ENCODE assay signal across 16 cellular contexts in genomic region chr11:26556582-26556981, GRCh38. TPM values are rescaled to one million over a fixed set of nuclear protein-coding genes. Genes with fewer than 3 reads are reported as not detected.
DNase-seq lines count a peak whose midpoint lies in the region; ATAC-seq, FAIRE-seq and TF ChIP-seq lines count a peak whose summit lies in the region.
"Had no signal": no experiment of that assay in that cellular context is flagged by ENCODE, and none has a peak within 500 bp of the region (broad histone marks: within the 10 kb centered on the region; RNA-seq: fewer than 3 reads in every experiment).

No MANE protein-coding gene starts in this region.

- POLR2A ChIA-PET in GM12878 (lab: Charles Lee) = interaction anchor here (0.5 to 1.3 kb wide), 4 partner anchors 24 to 118 kb away, joined by 3 read pairs; no protein-coding TSS in a partner anchor

- CTCF ChIA-PET in GM12878 (lab: Yijun Ruan, JAX) = interaction anchor here (0.8 to 2.9 kb wide), 8 partner anchors 10 to 93 kb away, joined by 3 to 13 read pairs (median 4); no protein-coding TSS in a partner anchor

- no peaks in the 10 kb centered on the region for H3K9me3 ChIP-seq in GM12878 (replicated peaks; ENCODE audit: control insufficient read depth, insufficient read depth, low read length)
- H3K9me3 ChIP-seq in left lung = no peaks in the 10 kb centered on the region
- H3K9me3 ChIP-seq in upper lobe of right lung = no peaks in the 10 kb centered on the region
- H3K9me3 ChIP-seq in left ventricle myocardium inferior (replicated peaks) = no peaks in the 10 kb centered on the region
- H3K9me3 ChIP-seq in effector memory CD4-positive, alpha-beta T cell (ENCODE audit: control insufficient read depth, low read length) = no peaks in the 10 kb centered on the region
- H3K9me3 ChIP-seq: BE2C had no signal

- peak; percentile 85 for ATAC-seq in GM12878
- ATAC-seq in left lung = peak; percentile 92
- peak; percentile 86 for ATAC-seq in upper lobe of right lung

- H3K27ac ChIP-seq in GM12878 (ENCODE audit: control insufficient read depth, insufficient read depth) (no peak overlapping the region), left lung (no peak overlapping the region), upper lobe of right lung (no peak overlapping the region), left ventricle myocardium inferior (replicated peaks) (no peak overlapping the region)
- H3K27ac ChIP-seq in effector memory CD4-positive, alpha-beta T cell (ENCODE audit: insufficient read depth, low read length, poor library complexity, severe bottlenecking) = no peak overlapping the region

- H3K4me1 ChIP-seq in GM12878 (ENCODE audit: control insufficient read depth, insufficient read depth, low read length) (no peaks in the 10 kb centered on the region), left lung (no peaks in the 10 kb centered on the region), upper lobe of right lung (peaks cover 7% of the 10 kb centered on the region), left ventricle myocardium inferior (no peaks in the 10 kb centered on the region)
- no peaks in the 10 kb centered on the region for H3K4me1 ChIP-seq in effector memory CD4-positive, alpha-beta T cell (ENCODE audit: control insufficient read depth, insufficient read depth, low read length, poor library complexity, severe bottlenecking)
- H3K4me1 ChIP-seq: BE2C had no signal

- H4K20me1 ChIP-seq in GM12878 (ENCODE audit: control insufficient read depth, insufficient read depth) = no peaks in the 10 kb centered on the region

- no TSS peak for BruUV-seq in GM12878 (replicated peaks; lab: Mats Ljungman, UMichigan)

- DNase-seq in HT-29 (ENCODE audit: low spot score) (peak; percentile 77), GM12878 (ENCODE audit: low read depth, low spot score) (no peak), left lung (no peak), upper lobe of right lung (no peak), left ventricle myocardium inferior (no peak), GM10266 (ENCODE audit: extremely low spot score) (no peak)
- DNase-seq in effector memory CD4-positive, alpha-beta T cell = no peak
- DNase-seq: BE2C; CD4-positive, alpha-beta memory T cell; GF-D8; NCI-H1048; NCI-H345; NCI-H526 treated with DMSO at 0.1 percent for 48 hours had no signal

- H3K4me2 ChIP-seq in GM12878 (ENCODE audit: control insufficient read depth, insufficient read depth) = no peak overlapping the region

- H2AFZ ChIP-seq in GM12878 (ENCODE audit: control insufficient read depth, low read depth, low read length) = no peak overlapping the region

- in situ Hi-C loops in GM12878 (cut with MboI) = loop anchor here (10.0 kb wide), 1 partner anchor 262 kb away; no protein-coding TSS in a partner anchor

- WGBS in GM12878 (ENCODE audit: insufficient coverage, insufficient replicate concordance, low lambda C conversion rate, missing lambda C conversion rate) = 31% methylated on average over 1 of the region's 1 CpG

- no peak for TF ChIP-seq EP300 in GM12878 (IDR thresholded peaks at IDR 0.05; ENCODE audit: borderline replicate concordance in 1 of 2, control insufficient read depth in 1 of 2, low read depth in 2 of 2, low read length in 2 of 2)

- TF ChIP-seq CTCF in GM12878 (IDR thresholded peaks at IDR 0.05 in 2 of 3, conservative IDR thresholded peaks at IDR 0.05 in 1 of 3; ENCODE audit: control insufficient read depth in 2 of 3, extremely low read depth in 1 of 3, insufficient read depth in 1 of 3, low read depth in 3 of 3, low read length in 3 of 3) (no peak), left lung (IDR thresholded peaks at IDR 0.05) (no peak), upper lobe of right lung (IDR thresholded peaks at IDR 0.05) (no peak), left ventricle myocardium inferior (IDR thresholded peaks at IDR 0.05; ENCODE audit: borderline replicate concordance) (no peak), GM10266 (IDR thresholded peaks at IDR 0.05; ENCODE audit: control insufficient read depth, insufficient read depth, low read depth, missing control alignments) (no peak)

- TF ChIP-seq RAD21 in GM12878 (IDR thresholded peaks at IDR 0.05; ENCODE audit: insufficient read depth, low read depth, low read length) = no peak

- H3K36me3 ChIP-seq in GM12878 (ENCODE audit: control insufficient read depth in 2 of 2, insufficient read depth in 2 of 2, low read length in 1 of 2) (no peaks in the 10 kb centered on the region), left lung (no peaks in the 10 kb centered on the region), upper lobe of right lung (no peaks in the 10 kb centered on the region), left ventricle myocardium inferior (no peaks in the 10 kb centered on the region)
- H3K36me3 ChIP-seq in effector memory CD4-positive, alpha-beta T cell (ENCODE audit: control insufficient read depth, insufficient read depth, low read length) = no peaks in the 10 kb centered on the region
- H3K36me3 ChIP-seq: BE2C had no signal

- RAD21 ChIA-PET in GM12878 (lab: Charles Lee; ENCODE audit: unreplicated experiment) = interaction anchor here (0.9 to 3.4 kb wide), 7 partner anchors 13 to 95 kb away, joined by 4 to 11 read pairs (median 5); partner anchors contain the start of gene MUC15

- no peaks in the 10 kb centered on the region for H3K27me3 ChIP-seq in GM12878 (replicated peaks in 1 of 2; ENCODE audit: control insufficient read depth in 2 of 2, insufficient read depth in 2 of 2, low read length in 1 of 2)
- H3K27me3 ChIP-seq in left lung = no peaks in the 10 kb centered on the region
- no peaks in the 10 kb centered on the region for H3K27me3 ChIP-seq in upper lobe of right lung
- H3K27me3 ChIP-seq in left ventricle myocardium inferior (ENCODE audit: low read depth) = no peaks in the 10 kb centered on the region
- no peaks in the 10 kb centered on the region for H3K27me3 ChIP-seq in effector memory CD4-positive, alpha-beta T cell (replicated peaks; ENCODE audit: control insufficient read depth, insufficient read depth, low read length, poor library complexity, severe bottlenecking)
- H3K27me3 ChIP-seq: BE2C had no signal

- no peak for TF ChIP-seq POLR2A in GM12878 (IDR thresholded peaks at IDR 0.05; ENCODE audit: low read depth, low read length)

- SMC1A ChIA-PET in GM12878 (lab: Charles Lee; ENCODE audit: uncharacterized antibody, unreplicated experiment) = interaction anchor here (0.7 to 4.2 kb wide), 17 partner anchors 11 to 94 kb away, joined by 3 to 23 read pairs (median 9); no protein-coding TSS in a partner anchor

- H3K79me2 ChIP-seq in GM12878 (ENCODE audit: control insufficient read depth, insufficient read depth, low read length) = no peaks in the 10 kb centered on the region

- H3K9ac ChIP-seq in GM12878 (ENCODE audit: control insufficient read depth, insufficient read depth, low read length) = no peak overlapping the region

- no peak for FAIRE-seq in GM12878 (lab: Jason Lieb, UNC)
- FAIRE-seq: D721Med had no signal

- intact Hi-C loops in GM12878 (cut with micrococcal nuclease; ENCODE audit: unreplicated experiment) = loop anchor here (10.0 kb wide), 1 partner anchor 222 kb away; the partner anchor contains the start of gene ANO3
- intact Hi-C loops in left lung (cut with DNase I) = no loop called here
- intact Hi-C loops in upper lobe of right lung (cut with DNase I) = no loop called here
- intact Hi-C loops in left ventricle myocardium inferior (cut with micrococcal nuclease) = no loop called here

- H3K4me3 ChIP-seq in GM12878 (no peak overlapping the region), left lung (no peak overlapping the region), upper lobe of right lung (no peak overlapping the region), left ventricle myocardium inferior (no peak overlapping the region)
- no peak overlapping the region for H3K4me3 ChIP-seq in effector memory CD4-positive, alpha-beta T cell (ENCODE audit: insufficient read depth, low read depth, low read length, poor library complexity, severe bottlenecking)

TF ChIP-seq in GM12878, 131 proteins besides CTCF, POLR2A, EP300 and RAD21 (continues in another document):
- no peak for TF ChIP-seq MAX (IDR thresholded peaks at IDR 0.05; ENCODE audit: low read depth, low read length)
- TF ChIP-seq SPI1 (IDR thresholded peaks at IDR 0.05; ENCODE audit: borderline replicate concordance, insufficient read depth, low read depth, low read length) = peak; percentile 90

RNA-seq across cellular contexts. Expression of gene MUC15, which starts 15.5 kb away (rescaled TPM):
- total RNA-seq in HT-29 (2014; rRNA removed; shearing (Covaris generic)) = 0.28 TPM in 1 of 2 replicates, not detected in the other
- 0.40 TPM in 1 of 2 replicates, not detected in the other for total RNA-seq in GM12878 (2013; cell fraction: nucleolus; rRNA removed)
- total RNA-seq in GM12878 (2014; rRNA removed) = 0.05 TPM in 1 of 2 replicates, not detected in the other
- 0.05 TPM in 1 of 2 replicates, not detected in the other for total RNA-seq in GM12878 (2014; rRNA removed; fragmentation: Illumina TruSeq; extraction: Trizol)
- 0.15 TPM in 1 of 2 replicates, not detected in the other for total RNA-seq in GM12878 (2021)
- polyA plus RNA-seq in GM12878 (2011; ENCODE audit: low read depth) = not detected
- 0.86 and 1.4 TPM in 2 replicates for polyA plus RNA-seq in GM12878 (2011; rRNA removed)
- polyA plus RNA-seq in GM12878 (2011; cell fraction: cytosol; rRNA removed) = 0.19 and 0.27 TPM in 2 replicates
- 1.5 and 2.8 TPM in 2 replicates for polyA plus RNA-seq in GM12878 (2011; cell fraction: nucleus; rRNA removed)
- polyA plus RNA-seq in GM12878 (2012) = not detected in 2 replicates
- polyA plus RNA-seq in GM12878 (2014; fragmentation: Illumina TruSeq; extraction: Trizol) = 0.03 TPM in 1 of 2 replicates, not detected in the other
- polyA plus RNA-seq in GM12878 (2014; fragmentation: Nextera tagmentation; extraction: Ambion mirVana) = not detected
- polyA plus RNA-seq in GM12878 (2014; rRNA removed) = 0.03 TPM in 1 of 2 replicates, not detected in the other
- not detected for polyA plus RNA-seq in GM12878 (2016; fragmentation: Nextera tagmentation; extraction: Ambion mirVana)
- polyA minus RNA-seq in GM12878 (2011; rRNA and poly(A)+ RNA removed) = 0.29 and 0.31 TPM in 2 replicates
- polyA minus RNA-seq in GM12878 (2011; cell fraction: cytosol; rRNA and poly(A)+ RNA removed) = not detected in 2 replicates
- 0.29 and 0.48 TPM in 2 replicates for polyA minus RNA-seq in GM12878 (2011; cell fraction: nucleus; rRNA and poly(A)+ RNA removed)
- total RNA-seq in left lung = 1 to 10 TPM; 6.4 to 7.1 TPM
- 10.5 TPM for total RNA-seq in upper lobe of right lung
- total RNA-seq in left ventricle myocardium inferior = not detected
- total RNA-seq: CD4-positive, alpha-beta memory T cell; HT1080 had no signal
- polyA plus RNA-seq: AG04450; CD4-positive, alpha-beta memory T cell had no signal
